In the genomic region with DNA sequence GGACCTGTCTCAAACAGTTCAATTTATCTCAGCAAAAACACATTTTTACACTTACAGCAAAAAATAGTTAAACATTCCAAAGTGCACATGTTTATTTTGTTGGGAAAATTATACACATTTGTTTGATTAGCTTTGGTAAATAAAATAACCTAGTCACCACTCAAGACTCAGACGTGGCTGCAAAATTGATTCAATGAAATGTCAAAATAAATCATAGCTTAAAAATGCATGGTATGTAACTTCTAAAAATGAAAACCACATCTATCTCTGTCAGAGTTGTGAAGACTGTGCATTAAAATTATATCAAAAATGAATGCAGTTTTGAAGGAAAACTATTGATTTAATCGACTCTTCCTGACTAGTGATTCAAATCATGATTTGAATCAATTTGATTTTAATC, we compare ENCODE assay signal across 24 cellular contexts.
"Had no signal": no experiment of that assay in that cellular context is flagged by ENCODE, and none has a peak within 500 bp of the region (broad histone marks: within the 10 kb centered on the region; RNA-seq: fewer than 3 reads in every experiment).

No MANE protein-coding gene starts in this region.

- H3K9me3 ChIP-seq: adrenal gland, MG63 had no signal

- H3K27ac ChIP-seq: adrenal gland, VCaP had no signal

- ATAC-seq: activated CD8-positive, alpha-beta T cell treated with anti-CD3 and anti-CD28 coated beads for 36 hours; activated T-cell treated with anti-CD3 and anti-CD28 coated beads, Interleukin-2, amount 50 U/mL, for 72 hours; T-cell had no signal

- H3K27me3 Mint-ChIP-seq: activated CD8-positive, alpha-beta T cell treated with anti-CD3 and anti-CD28 coated beads for 36 hours; activated naive CD8-positive, alpha-beta T cell treated with anti-CD3 and anti-CD28 coated beads for 36 hours had no signal

- H3K4me3 Mint-ChIP-seq: activated CD8-positive, alpha-beta T cell treated with anti-CD3 and anti-CD28 coated beads for 36 hours; activated naive CD4-positive, alpha-beta T cell treated with anti-CD3 and anti-CD28 coated beads, Interleukin-2, amount 10 ng/mL, durations not matched to agents 7 days and 5 days; activated naive CD8-positive, alpha-beta T cell treated with anti-CD3 and anti-CD28 coated beads for 36 hours; activated T-cell treated with anti-CD3 and anti-CD28 coated beads, Interleukin-2, amount 50 U/mL, for 72 hours; T-cell had no signal

- H3K27me3 ChIP-seq: adrenal gland, MG63 had no signal

- H3K9me3 Mint-ChIP-seq: activated CD8-positive, alpha-beta T cell treated with anti-CD3 and anti-CD28 coated beads for 36 hours; activated naive CD4-positive, alpha-beta T cell treated with anti-CD3 and anti-CD28 coated beads, Interleukin-2, amount 10 ng/mL, durations not matched to agents 7 days and 5 days; activated naive CD8-positive, alpha-beta T cell treated with anti-CD3 and anti-CD28 coated beads for 36 hours; activated T-cell treated with anti-CD3 and anti-CD28 coated beads, Interleukin-2, amount 50 U/mL, for 72 hours; activated T-helper 2 cell treated with anti-CD3 and anti-CD28 coated beads, Interferon-gamma antibody, Interleukin-2, Interleukin-4, amounts not matched to agents 10 μg/mL and 5 μg/mL and 100 μg/mL, durations not matched to agents 14 hours and 24 hours and 36 hours; T-cell had no signal

- H3K4me3 ChIP-seq: adrenal gland, MG63 had no signal

- H3K4me1 Mint-ChIP-seq: activated naive CD4-positive, alpha-beta T cell treated with anti-CD3 and anti-CD28 coated beads, Interleukin-2, amount 10 ng/mL, durations not matched to agents 7 days and 5 days; activated naive CD8-positive, alpha-beta T cell treated with anti-CD3 and anti-CD28 coated beads for 36 hours; T-cell had no signal

- H3K4me1 ChIP-seq: adrenal gland had no signal

- DNase-seq: activated CD4-positive, alpha-beta T cell treated with anti-CD3 and anti-CD28 coated beads, Interleukin-2, amount 50 U/mL, for 1 hour; activated CD4-positive, CD25-positive, alpha-beta regulatory T cell; activated CD8-positive, alpha-beta memory T cell treated with anti-CD3 and anti-CD28 coated beads, Interleukin-2, amount 50 U/mL, for 4 hours; activated CD8-positive, alpha-beta T cell treated with anti-CD3 and anti-CD28 coated beads for 36 hours; activated gamma-delta T cell treated with Interleukin-2 at 50 U/mL for 16 hours; activated naive CD4-positive, alpha-beta T cell treated with anti-CD3 and anti-CD28 coated beads, Interleukin-2, amount 10 ng/mL, durations not matched to agents 7 days and 5 days; activated naive CD8-positive, alpha-beta T cell treated with anti-CD3 and anti-CD28 coated beads for 36 hours; activated T-cell treated with anti-CD3 and anti-CD28 coated beads, Interleukin-2, amount 50 U/mL, for 72 hours; adrenal gland; anterior cingulate cortex; caudate nucleus; MG63; NCI-H1105; NCI-H1436; NCI-H1694 treated with DMSO at 0.1 percent for 48 hours; NCI-H2029 treated with DMSO at 0.1 percent for 48 hours; NCI-H510A treated with DMSO at 0.1 percent for 48 hours; NCI-H69; NK-92 treated with Interleukin-12 subunit alpha and Interleukin-12 subunit beta, amount 100 ng/mL, for 24 hours; OCI-M1; SHP77 treated with DMSO at 0.1 percent for 48 hours; T-cell had no signal

- H3K36me3 ChIP-seq: adrenal gland, MG63 had no signal

- H3K27ac Mint-ChIP-seq: activated CD8-positive, alpha-beta T cell treated with anti-CD3 and anti-CD28 coated beads for 36 hours; activated naive CD4-positive, alpha-beta T cell treated with anti-CD3 and anti-CD28 coated beads, Interleukin-2, amount 10 ng/mL, durations not matched to agents 7 days and 5 days; activated naive CD8-positive, alpha-beta T cell treated with anti-CD3 and anti-CD28 coated beads for 36 hours; activated T-cell treated with anti-CD3 and anti-CD28 coated beads, Interleukin-2, amount 50 U/mL, for 72 hours; activated T-helper 2 cell treated with anti-CD3 and anti-CD28 coated beads, Interferon-gamma antibody, Interleukin-2, Interleukin-4, amounts not matched to agents 10 μg/mL and 5 μg/mL and 100 μg/mL, durations not matched to agents 14 hours and 24 hours and 36 hours; T-cell had no signal

- H3K36me3 Mint-ChIP-seq: activated naive CD4-positive, alpha-beta T cell treated with anti-CD3 and anti-CD28 coated beads, Interleukin-2, amount 10 ng/mL, durations not matched to agents 7 days and 5 days; activated naive CD8-positive, alpha-beta T cell treated with anti-CD3 and anti-CD28 coated beads for 36 hours; T-cell had no signal
